ENCODE assay signal across 25 cellular contexts in genomic region chr5:181133083-181133482, GRCh38. TPM values are rescaled to one million over a fixed set of nuclear protein-coding genes. Genes with fewer than 3 reads are reported as not detected.
"Had no signal": no experiment of that assay in that cellular context is flagged by ENCODE, and none has a peak within 500 bp of the region (broad histone marks: within the 10 kb centered on the region; RNA-seq: fewer than 3 reads in every experiment).

No MANE protein-coding gene starts in this region.

- ATAC-seq: effector memory CD8-positive, alpha-beta T cell; naive thymus-derived CD4-positive, alpha-beta T cell; psoas muscle; stimulated activated effector memory CD8-positive, alpha-beta T cell treated with anti-CD3 and anti-CD28 coated beads, Interleukin-12 subunit alpha, Interleukin-12 subunit beta, amount 100 ng/mL, for 72 hours had no signal

- DNase-seq: effector memory CD8-positive, alpha-beta T cell; esophagus squamous epithelium; naive thymus-derived CD4-positive, alpha-beta T cell; retina; stimulated activated CD4-positive, alpha-beta T cell treated with anti-CD3 and anti-CD28 coated beads, Interleukin-4, amount 100 ng/mL, for 1 hour; stimulated activated CD8-positive, alpha-beta memory T cell treated with anti-CD3 and anti-CD28 coated beads, Interleukin-4, amount 100 ng/mL, for 48 hours had no signal

- H2AFZ ChIP-seq: hepatocyte had no signal

- H3K4me1 ChIP-seq: psoas muscle, tibial artery, uterus had no signal

- H3K4me3 ChIP-seq: esophagus squamous epithelium, hepatocyte, psoas muscle, right lobe of liver, tibial artery, upper lobe of left lung, uterus had no signal

- H3K27ac ChIP-seq: esophagus squamous epithelium, foreskin keratinocyte, hepatocyte, neutrophil, psoas muscle, right lobe of liver, tibial artery, uterus had no signal

- H3K4me2 ChIP-seq: hepatocyte had no signal

- H3K9me3 ChIP-seq: neutrophil, right lobe of liver, uterus had no signal

- H3K79me2 ChIP-seq: hepatocyte had no signal

- H3K36me3 ChIP-seq: esophagus squamous epithelium, neutrophil, right lobe of liver, tibial artery, upper lobe of left lung, uterus had no signal

- H3K27me3 ChIP-seq: right lobe of liver, upper lobe of left lung had no signal

RNA-seq across cellular contexts. Expression of gene OR2V1, which starts 2.1 kb away (rescaled TPM):
- total RNA-seq: epithelial cell of proximal tubule; esophagus squamous epithelium; foreskin keratinocyte; hepatocyte; kidney; left cardiac atrium; liver; lung microvascular endothelial cell; mesenteric fat pad; mononuclear cell; naive thymus-derived CD4-positive, alpha-beta T cell; osteoblast; psoas muscle; right lobe of liver; temporal lobe; upper lobe of left lung; uterus had no signal
- polyA plus RNA-seq: foreskin keratinocyte; hepatocyte; liver; naive thymus-derived CD4-positive, alpha-beta T cell; neural cell; psoas muscle had no signal

RNA-seq across cellular contexts. Expression of gene OR2V2, which starts 14.3 kb away (rescaled TPM):
- total RNA-seq: epithelial cell of proximal tubule; esophagus squamous epithelium; foreskin keratinocyte; hepatocyte; kidney; left cardiac atrium; liver; lung microvascular endothelial cell; mesenteric fat pad; mononuclear cell; naive thymus-derived CD4-positive, alpha-beta T cell; osteoblast; psoas muscle; right lobe of liver; temporal lobe; uterus had no signal
- polyA plus RNA-seq: foreskin keratinocyte; hepatocyte; liver; naive thymus-derived CD4-positive, alpha-beta T cell; neural cell; psoas muscle had no signal
